1 cellular context compared by ENCODE assay signal in genomic region chr17:63774141-63774981, GRCh38.
TF ChIP-seq lines count a peak whose summit lies in the region.

A gene with protein sequence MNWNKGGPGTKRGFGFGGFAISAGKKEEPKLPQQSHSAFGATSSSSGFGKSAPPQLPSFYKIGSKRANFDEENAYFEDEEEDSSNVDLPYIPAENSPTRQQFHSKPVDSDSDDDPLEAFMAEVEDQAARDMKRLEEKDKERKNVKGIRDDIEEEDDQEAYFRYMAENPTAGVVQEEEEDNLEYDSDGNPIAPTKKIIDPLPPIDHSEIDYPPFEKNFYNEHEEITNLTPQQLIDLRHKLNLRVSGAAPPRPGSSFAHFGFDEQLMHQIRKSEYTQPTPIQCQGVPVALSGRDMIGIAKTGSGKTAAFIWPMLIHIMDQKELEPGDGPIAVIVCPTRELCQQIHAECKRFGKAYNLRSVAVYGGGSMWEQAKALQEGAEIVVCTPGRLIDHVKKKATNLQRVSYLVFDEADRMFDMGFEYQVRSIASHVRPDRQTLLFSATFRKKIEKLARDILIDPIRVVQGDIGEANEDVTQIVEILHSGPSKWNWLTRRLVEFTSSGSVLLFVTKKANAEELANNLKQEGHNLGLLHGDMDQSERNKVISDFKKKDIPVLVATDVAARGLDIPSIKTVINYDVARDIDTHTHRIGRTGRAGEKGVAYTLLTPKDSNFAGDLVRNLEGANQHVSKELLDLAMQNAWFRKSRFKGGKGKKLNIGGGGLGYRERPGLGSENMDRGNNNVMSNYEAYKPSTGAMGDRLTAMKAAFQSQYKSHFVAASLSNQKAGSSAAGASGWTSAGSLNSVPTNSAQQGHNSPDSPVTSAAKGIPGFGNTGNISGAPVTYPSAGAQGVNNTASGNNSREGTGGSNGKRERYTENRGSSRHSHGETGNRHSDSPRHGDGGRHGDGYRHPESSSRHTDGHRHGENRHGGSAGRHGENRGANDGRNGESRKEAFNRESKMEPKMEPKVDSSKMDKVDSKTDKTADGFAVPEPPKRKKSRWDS (plus strand): TSS chr17:63774170. CDS start chr17:63787050, 12,880 bp downstream.

TF ChIP-seq in HepG2, 621 proteins besides CTCF, POLR2A, EP300 and RAD21 (continued from another document):
- TF ChIP-seq ZNF644 (CRISPR knock-in tag; IDR thresholded peaks at IDR 0.05; ENCODE audit: low read depth) (no peak), NBN (conservative IDR thresholded peaks at IDR 0.05) (no peak)
- TF ChIP-seq, protein P1, sequence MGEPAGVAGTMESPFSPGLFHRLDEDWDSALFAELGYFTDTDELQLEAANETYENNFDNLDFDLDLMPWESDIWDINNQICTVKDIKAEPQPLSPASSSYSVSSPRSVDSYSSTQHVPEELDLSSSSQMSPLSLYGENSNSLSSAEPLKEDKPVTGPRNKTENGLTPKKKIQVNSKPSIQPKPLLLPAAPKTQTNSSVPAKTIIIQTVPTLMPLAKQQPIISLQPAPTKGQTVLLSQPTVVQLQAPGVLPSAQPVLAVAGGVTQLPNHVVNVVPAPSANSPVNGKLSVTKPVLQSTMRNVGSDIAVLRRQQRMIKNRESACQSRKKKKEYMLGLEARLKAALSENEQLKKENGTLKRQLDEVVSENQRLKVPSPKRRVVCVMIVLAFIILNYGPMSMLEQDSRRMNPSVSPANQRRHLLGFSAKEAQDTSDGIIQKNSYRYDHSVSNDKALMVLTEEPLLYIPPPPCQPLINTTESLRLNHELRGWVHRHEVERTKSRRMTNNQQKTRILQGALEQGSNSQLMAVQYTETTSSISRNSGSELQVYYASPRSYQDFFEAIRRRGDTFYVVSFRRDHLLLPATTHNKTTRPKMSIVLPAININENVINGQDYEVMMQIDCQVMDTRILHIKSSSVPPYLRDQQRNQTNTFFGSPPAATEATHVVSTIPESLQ (CRISPR knock-in tag; conservative IDR thresholded peaks at IDR 0.05): no peak
- TF ChIP-seq, protein P2, sequence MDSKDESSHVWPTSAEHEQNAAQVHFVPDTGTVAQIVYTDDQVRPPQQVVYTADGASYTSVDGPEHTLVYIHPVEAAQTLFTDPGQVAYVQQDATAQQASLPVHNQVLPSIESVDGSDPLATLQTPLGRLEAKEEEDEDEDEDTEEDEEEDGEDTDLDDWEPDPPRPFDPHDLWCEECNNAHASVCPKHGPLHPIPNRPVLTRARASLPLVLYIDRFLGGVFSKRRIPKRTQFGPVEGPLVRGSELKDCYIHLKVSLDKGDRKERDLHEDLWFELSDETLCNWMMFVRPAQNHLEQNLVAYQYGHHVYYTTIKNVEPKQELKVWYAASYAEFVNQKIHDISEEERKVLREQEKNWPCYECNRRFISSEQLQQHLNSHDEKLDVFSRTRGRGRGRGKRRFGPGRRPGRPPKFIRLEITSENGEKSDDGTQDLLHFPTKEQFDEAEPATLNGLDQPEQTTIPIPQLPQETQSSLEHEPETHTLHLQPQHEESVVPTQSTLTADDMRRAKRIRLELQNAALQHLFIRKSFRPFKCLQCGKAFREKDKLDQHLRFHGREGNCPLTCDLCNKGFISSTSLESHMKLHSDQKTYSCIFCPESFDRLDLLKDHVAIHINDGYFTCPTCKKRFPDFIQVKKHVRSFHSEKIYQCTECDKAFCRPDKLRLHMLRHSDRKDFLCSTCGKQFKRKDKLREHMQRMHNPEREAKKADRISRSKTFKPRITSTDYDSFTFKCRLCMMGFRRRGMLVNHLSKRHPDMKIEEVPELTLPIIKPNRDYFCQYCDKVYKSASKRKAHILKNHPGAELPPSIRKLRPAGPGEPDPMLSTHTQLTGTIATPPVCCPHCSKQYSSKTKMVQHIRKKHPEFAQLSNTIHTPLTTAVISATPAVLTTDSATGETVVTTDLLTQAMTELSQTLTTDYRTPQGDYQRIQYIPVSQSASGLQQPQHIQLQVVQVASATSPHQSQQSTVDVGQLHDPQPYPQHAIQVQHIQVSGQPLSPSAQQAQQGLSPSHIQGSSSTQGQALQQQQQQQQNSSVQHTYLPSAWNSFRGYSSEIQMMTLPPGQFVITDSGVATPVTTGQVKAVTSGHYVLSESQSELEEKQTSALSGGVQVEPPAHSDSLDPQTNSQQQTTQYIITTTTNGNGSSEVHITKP (CRISPR knock-in tag; IDR thresholded peaks at IDR 0.05; ENCODE audit: low read depth): no peak
